8 cellular contexts compared by ENCODE assay signal in genomic region chr6:79048611-79049010, GRCh38. TPM values are rescaled to one million over a fixed set of nuclear protein-coding genes. Genes with fewer than 3 reads are reported as not detected.
A peak's percentile ranks its signal among the peaks of the same experiment; 100 is the strongest.
DNase-seq lines count a peak whose midpoint lies in the region; ATAC-seq, FAIRE-seq and TF ChIP-seq lines count a peak whose summit lies in the region.

No MANE protein-coding gene starts in this region.

- H2AFZ ChIP-seq in PC-3 (ENCODE audit: low read length), result no peak overlapping the region

- ATAC-seq in PC-3 (peak; percentile 46), GM18861 (IDR thresholded peaks at IDR 0.05; ENCODE audit: unreplicated experiment) (no peak), HG02798 (IDR thresholded peaks at IDR 0.05; ENCODE audit: poor library complexity, unreplicated experiment) (no peak)

- no peaks in the 10 kb centered on the region for H3K27me3 ChIP-seq in PC-3 (ENCODE audit: low read length)

- H3F3A ChIP-seq in PC-3 (ENCODE audit: low read length, unreplicated experiment), result no peaks in the 10 kb centered on the region

- H3K4me3 ChIP-seq in PC-3 (ENCODE audit: low read length), result no peak overlapping the region
- no peak overlapping the region for H3K4me3 ChIP-seq in fibroblast of the aortic adventitia (ENCODE audit: low read depth, low read length)

- no peak overlapping the region for H3K4me2 ChIP-seq in PC-3 (ENCODE audit: low read length)

- TF ChIP-seq CTCF in PC-3 (conservative IDR thresholded peaks at IDR 0.05; ENCODE audit: low read depth, low read length) (peak; percentile 49), fibroblast of the aortic adventitia (IDR thresholded peaks at IDR 0.05; ENCODE audit: insufficient read depth, low read length) (peak; percentile 60)

- no peak overlapping the region for H3K9ac ChIP-seq in PC-3 (ENCODE audit: low read length)

- POLR2A ChIA-PET in PC-3 (lab: Charles Lee; ENCODE audit: unreplicated experiment), result no interaction called here

- no peaks in the 10 kb centered on the region; the same call in 1 of the 2 replicates for H3K36me3 ChIP-seq in PC-3 (ENCODE audit: low read depth, low read length)

- H3K9me3 ChIP-seq in PC-3 (ENCODE audit: low read length), result no peaks in the 10 kb centered on the region

- CTCF ChIA-PET in PC-3 (lab: Charles Lee), result interaction anchor here (0.6 kb wide), 1 partner anchor 33 kb away, joined by 3 read pairs; no protein-coding TSS in a partner anchor

- peak; percentile 21 for FAIRE-seq in A204.1 (lab: Jason Lieb, UNC)

- BruUV-seq in PC-3 (replicated peaks; lab: Mats Ljungman, UMichigan), result no TSS peak

- no peak overlapping the region for H3K27ac ChIP-seq in PC-3 (ENCODE audit: low read length)

- no peaks in the 10 kb centered on the region for H3K4me1 ChIP-seq in PC-3 (ENCODE audit: insufficient read depth, low read length)

- DNase-seq in GM03348 (ENCODE audit: low spot score) (peak; percentile 27), PC-3 (peak; percentile 41), fibroblast of the aortic adventitia (ENCODE audit: low read depth) (peak; percentile 35), NCI-H524 treated with DMSO at 0.1 percent for 48 hours (lab: John Stamatoyannopoulos, UW) (no peak), cardiac septum (ENCODE audit: low spot score) (no peak)

- H3K9me2 ChIP-seq in PC-3 (replicated peaks; ENCODE audit: low read length), result no peaks in the 10 kb centered on the region

- intact Hi-C loops in PC-3 (cut with micrococcal nuclease), result no loop called here
- intact Hi-C loops in cardiac septum (cut with DNase I), result no loop called here

- H3K79me2 ChIP-seq in PC-3 (ENCODE audit: low read length), result peaks cover 3% of the 10 kb centered on the region; the same call in 1 of the 2 replicates

- H4K20me1 ChIP-seq in PC-3 (ENCODE audit: low read length), result no peaks in the 10 kb centered on the region

RNA-seq across cellular contexts. Expression of gene PHIP, which starts 29.4 kb away (rescaled TPM):
- total RNA-seq in PC-3 (2014; rRNA removed) (20.8 and 21.2 TPM in 2 replicates), fibroblast of the aortic adventitia (ENCODE audit: low replicate concordance) (30.1 and 34.3 TPM in 2 replicates), cardiac septum (16.8 TPM)

Comparison
In these comparisons a context has a peak if more than half of its experiments do, and no peak if none do; other contexts are left out.
1. DNase-seq: peak in GM03348 (single experiment), PC-3 (single experiment) and fibroblast of the aortic adventitia (single experiment); none in NCI-H524 treated with DMSO at 0.1 percent for 48 hours (single experiment) and cardiac septum (single experiment).